ENCODE assay signal across 28 cellular contexts in the genomic region with DNA sequence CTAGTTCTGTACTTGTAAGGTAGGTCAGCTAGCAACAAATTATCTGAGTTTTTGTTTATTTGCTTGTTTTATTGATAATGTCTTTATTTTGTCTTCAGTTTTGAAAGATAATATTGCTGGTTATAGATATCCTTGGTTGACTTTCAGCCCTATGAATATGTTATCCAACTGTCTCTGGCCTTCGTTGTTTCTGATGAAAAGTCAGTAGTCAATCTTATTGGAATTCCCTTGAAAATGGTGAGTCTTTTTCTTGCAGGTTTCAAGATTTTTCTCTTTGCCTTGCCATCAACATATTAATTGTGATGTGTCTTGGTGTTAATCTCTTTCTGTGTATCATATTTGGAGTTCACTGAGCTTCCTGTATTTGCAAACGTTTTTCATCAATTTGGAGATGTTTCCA.
"Had no signal": no experiment of that assay in that cellular context is flagged by ENCODE, and none has a peak within 500 bp of the region (broad histone marks: within the 10 kb centered on the region; RNA-seq: fewer than 3 reads in every experiment).

No MANE protein-coding gene starts in this region.

- H3K36me3 ChIP-seq: ovary, spleen, suprapubic skin, tibial artery, transverse colon, upper lobe of right lung, uterus had no signal

- H3K79me2 ChIP-seq: parathyroid adenoma had no signal

- H3K27me3 ChIP-seq: neural progenitor cell, ovary, spleen, suprapubic skin, testis, tibial artery, transverse colon, upper lobe of right lung, uterus had no signal

- H3K4me2 ChIP-seq: neural progenitor cell, smooth muscle cell had no signal

- ATAC-seq: natural killer cell; psoas muscle; right cardiac atrium; sciatic nerve; stimulated activated memory B cell treated with anti-CD40 and anti-IgM and Interleukin-4, amounts not matched to agents 10 μg/mL and 1 μg/mL and 100 μg/mL, for 72 hours; stimulated activated naive CD8-positive, alpha-beta T cell treated with anti-CD3 and anti-CD28 coated beads, Interleukin-15, amount 100 ng/mL, for 72 hours; stimulated activated naive CD8-positive, alpha-beta T cell treated with anti-CD3 and anti-CD28 coated beads, Interleukin-15, Interleukin-2, amounts not matched to agents 100 U/mL and 50 U/mL, for 24 hours; upper lobe of right lung had no signal

- H3K9me3 ChIP-seq: ovary, psoas muscle, suprapubic skin, testis, transverse colon, upper lobe of right lung, uterus had no signal

- H3K4me3 ChIP-seq: neural progenitor cell, ovary, psoas muscle, skin epidermis, smooth muscle cell, spleen, suprapubic skin, testis, tibial artery, transverse colon, upper lobe of right lung, uterus had no signal

- DNase-seq: natural killer cell; occipital lobe; ovary; posterior cingulate gyrus; psoas muscle; right cardiac atrium; spleen; stimulated activated CD4-positive, alpha-beta T cell treated with anti-CD3 and anti-CD28 coated beads, Interleukin-12 subunit alpha, Interleukin-12 subunit beta, amount 100 ng/mL, for 4 hours; stimulated activated CD4-positive, alpha-beta T cell treated with anti-CD3 and anti-CD28 coated beads, Interleukin-1b, Interleukin-23, amount 100 ng/mL, for 48 hours; stimulated activated CD4-positive, alpha-beta T cell treated with anti-CD3 and anti-CD28 coated beads, Interleukin-4, amount 100 ng/mL, for 1 hour; stimulated activated CD4-positive, alpha-beta T cell treated with anti-CD3 and anti-CD28 coated beads, Interleukin-4, amount 100 ng/mL, for 4 hours; stimulated activated CD8-positive, alpha-beta memory T cell treated with anti-CD3 and anti-CD28 coated beads, Interleukin-4, amount 100 ng/mL, for 48 hours; stimulated activated naive CD4-positive, alpha-beta T cell; stimulated activated naive CD8-positive, alpha-beta T cell treated with anti-CD3 and anti-CD28 coated beads, Interleukin-15, amount 100 ng/mL, for 72 hours; stimulated activated naive CD8-positive, alpha-beta T cell treated with anti-CD3 and anti-CD28 coated beads, Interleukin-15, Interleukin-2, amounts not matched to agents 100 U/mL and 50 U/mL, for 24 hours; substantia nigra; testis; tibial artery; transverse colon; upper lobe of right lung; uterus had no signal

- H3K4me1 ChIP-seq: neural progenitor cell, parathyroid adenoma, psoas muscle, spleen, suprapubic skin, testis, tibial artery, transverse colon, upper lobe of right lung, uterus had no signal

- H3K9ac ChIP-seq: neural progenitor cell, parathyroid adenoma had no signal

- H3K27ac ChIP-seq: neural progenitor cell, ovary, parathyroid adenoma, psoas muscle, skin epidermis, spleen, suprapubic skin, testis, tibial artery, transverse colon, upper lobe of right lung, uterus had no signal

- H2AFZ ChIP-seq: neural progenitor cell, parathyroid adenoma had no signal
